Comparison of ENCODE assay signal across 14 cellular contexts in the genomic region with DNA sequence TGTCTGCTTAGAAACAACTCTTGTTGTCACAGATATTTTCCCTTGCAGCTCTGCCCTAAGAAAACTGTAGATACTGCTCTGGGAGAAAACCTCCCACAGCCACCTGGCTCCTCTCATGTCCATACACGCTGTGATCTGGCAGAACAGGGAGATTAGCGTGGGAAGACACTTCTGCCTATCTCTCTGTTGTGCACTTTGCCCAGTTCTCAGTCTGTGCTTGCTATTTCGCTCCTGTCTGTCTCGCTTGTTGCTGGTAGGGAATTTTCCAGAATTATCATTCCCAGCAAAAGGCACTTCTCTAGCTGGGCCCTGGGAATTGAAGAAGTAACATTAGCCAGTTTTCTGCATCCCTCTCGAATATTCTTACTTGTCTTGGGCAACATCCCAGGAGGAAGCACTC. TPM values are rescaled to one million over a fixed set of nuclear protein-coding genes. Genes with fewer than 3 reads are reported as not detected.
DNase-seq lines count a peak whose midpoint lies in the region; ATAC-seq and TF ChIP-seq lines count a peak whose summit lies in the region.
"Had no signal": no experiment of that assay in that cellular context is flagged by ENCODE, and none has a peak within 500 bp of the region (broad histone marks: within the 10 kb centered on the region; RNA-seq: fewer than 3 reads in every experiment).

No MANE protein-coding gene starts in this region.

- no TSS peak for BruUV-seq in Caco-2 (replicated peaks; lab: Mats Ljungman, UMichigan)

- DNase-seq in Caco-2 (peak in 1 of 2 experiments; percentile 46), hepatocyte (ENCODE audit: low spot score) (peak; percentile 33), prostate gland (ENCODE audit: low spot score) (peak; percentile 30), thyroid gland (no peak), HuH-7.5 (ENCODE audit: low spot score) (no peak)
- DNase-seq: activated CD4-positive, alpha-beta T cell treated with anti-CD3 and anti-CD28 coated beads, Interleukin-2, amount 50 U/mL, for 1 hour; foreskin keratinocyte; natural killer cell; SHP77; T-helper 9 cell; trophoblast cell had no signal

- H3K4me1 ChIP-seq in Caco-2 (peaks cover 54% of the 10 kb centered on the region), hepatocyte (ENCODE audit: insufficient read depth) (peaks cover 21% of the 10 kb centered on the region), prostate gland (replicated peaks) (no peaks in the 10 kb centered on the region), thyroid gland (peaks cover 10 to 24% of the 10 kb centered on the region in 2 donors), gastroesophageal sphincter (no peaks in the 10 kb centered on the region)

- CTCF ChIA-PET in Caco-2 (lab: Charles Lee), result interaction anchor here (0.6 kb wide), 1 partner anchor 41 kb away, joined by 8 read pairs; no protein-coding TSS in a partner anchor

- H3K4me2 ChIP-seq in hepatocyte, result peak overlapping the region; percentile 62

- no peaks in the 10 kb centered on the region for H3K79me2 ChIP-seq in hepatocyte

- H3K27ac Mint-ChIP-seq in Caco-2 (ENCODE audit: unreplicated experiment), result no peak overlapping the region
- H3K27ac Mint-ChIP-seq: natural killer cell had no signal

- H3K27me3 Mint-ChIP-seq in Caco-2 (ENCODE audit: insufficient read depth, unreplicated experiment), result no peaks in the 10 kb centered on the region

- no peaks in the 10 kb centered on the region for H4K20me1 ChIP-seq in hepatocyte (ENCODE audit: insufficient read depth, poor library complexity, severe bottlenecking)

- no peak overlapping the region for H3K4me3 ChIP-seq in Caco-2 (ENCODE audit: low read depth, low read length)
- H3K4me3 ChIP-seq in hepatocyte, result no peak overlapping the region
- H3K4me3 ChIP-seq in prostate gland, result no peak overlapping the region
- H3K4me3 ChIP-seq in thyroid gland (replicated peaks in 1 of 3), result no peak overlapping the region
- H3K4me3 ChIP-seq in gastroesophageal sphincter, result no peak overlapping the region

- TF ChIP-seq POLR2A in prostate gland (IDR thresholded peaks at IDR 0.05) (no peak), thyroid gland (IDR thresholded peaks at IDR 0.05) (no peak), gastroesophageal sphincter (IDR thresholded peaks at IDR 0.05) (no peak)

- no peak overlapping the region for H2AFZ ChIP-seq in hepatocyte

- H3K4me3 Mint-ChIP-seq in Caco-2 (ENCODE audit: unreplicated experiment), result peak overlapping the region; percentile 3
- H3K4me3 Mint-ChIP-seq: natural killer cell had no signal

- POLR2A ChIA-PET in Caco-2 (lab: Charles Lee), result no interaction called here

- H3K36me3 Mint-ChIP-seq in Caco-2 (ENCODE audit: insufficient read depth, unreplicated experiment), result no peaks in the 10 kb centered on the region
- H3K36me3 Mint-ChIP-seq: natural killer cell had no signal

- H3K27me3 ChIP-seq in Caco-2 (replicated peaks; ENCODE audit: control insufficient read depth, insufficient read depth, low read length) (no peaks in the 10 kb centered on the region), hepatocyte (peaks cover 4% of the 10 kb centered on the region), prostate gland (replicated peaks; ENCODE audit: insufficient read depth) (peaks cover 2% of the 10 kb centered on the region), thyroid gland (no peaks in the 10 kb centered on the region), gastroesophageal sphincter (peaks cover 30% of the 10 kb centered on the region)

- H3K9me2 ChIP-seq in hepatocyte (replicated peaks; ENCODE audit: insufficient read depth), result no peaks in the 10 kb centered on the region

- H3K27ac ChIP-seq in angular gyrus (ENCODE audit: low read depth, low read length) (peak overlapping the region; percentile 92), hepatocyte (peak overlapping the region; percentile 61), prostate gland (peak overlapping the region in 1 of 2 donors; percentile 19), thyroid gland (peak overlapping the region in 1 of 3 donors; percentile 41), gastroesophageal sphincter (no peak overlapping the region)
- H3K27ac ChIP-seq: foreskin keratinocyte had no signal

- TF ChIP-seq EP300 in gastroesophageal sphincter (IDR thresholded peaks at IDR 0.05), result no peak

- H3K9me3 Mint-ChIP-seq in Caco-2 (ENCODE audit: unreplicated experiment), result no peaks in the 10 kb centered on the region
- H3K9me3 Mint-ChIP-seq: natural killer cell had no signal

- 22% methylated on average over 5 of the region's 5 CpGs for WGBS in hepatocyte (ENCODE audit: low lambda C conversion rate, missing lambda C conversion rate)
- WGBS in prostate gland, result 12% methylated on average over 5 of the region's 5 CpGs
- WGBS in thyroid gland, 2 donors, result 46 to 47% methylated on average over 5 of the region's 5 CpGs
- 30 to 53% methylated on average over 2 to 3 of the region's 5 CpGs for WGBS in gastroesophageal sphincter (ENCODE audit: low coverage in 1 of 2), 2 donors

- H3K4me1 Mint-ChIP-seq in Caco-2 (ENCODE audit: low read depth, unreplicated experiment), result peaks cover 33% of the 10 kb centered on the region
- H3K4me1 Mint-ChIP-seq: natural killer cell had no signal

- H3K36me3 ChIP-seq in Caco-2 (ENCODE audit: control insufficient read depth, insufficient read depth, low read length) (no peaks in the 10 kb centered on the region; the same call in 1 of the 2 replicates), hepatocyte (replicated peaks; ENCODE audit: insufficient read depth, low read depth) (no peaks in the 10 kb centered on the region), prostate gland (no peaks in the 10 kb centered on the region), thyroid gland (no peaks in the 10 kb centered on the region), gastroesophageal sphincter (no peaks in the 10 kb centered on the region)

- TF ChIP-seq CTCF in Caco-2 (IDR thresholded peaks at IDR 0.05; ENCODE audit: insufficient read depth in 1 of 2, low read depth in 1 of 2, low read length in 1 of 2, severe bottlenecking in 1 of 2, unreplicated experiment in 1 of 2) (no peak), hepatocyte (IDR thresholded peaks at IDR 0.05; ENCODE audit: poor library complexity) (no peak), prostate gland (IDR thresholded peaks at IDR 0.05) (no peak), thyroid gland (IDR thresholded peaks at IDR 0.05) (no peak), gastroesophageal sphincter (IDR thresholded peaks at IDR 0.05) (no peak)

- intact Hi-C loops in Caco-2 (cut with micrococcal nuclease; ENCODE audit: unreplicated experiment), result loop anchor here (2.0 kb wide), 1 partner anchor 42 kb away; no protein-coding TSS in a partner anchor
- intact Hi-C loops in prostate gland (cut with DNase I), result no loop called here
- intact Hi-C loops in thyroid gland (cut with DNase I), result no loop called here

- no peak for ATAC-seq in gastroesophageal sphincter
- no peak for ATAC-seq in HG03108 (IDR thresholded peaks at IDR 0.05; ENCODE audit: unreplicated experiment)
- ATAC-seq: foreskin keratinocyte, natural killer cell had no signal

- no peaks in the 10 kb centered on the region for H3K9me3 ChIP-seq in Caco-2
- no peaks in the 10 kb centered on the region for H3K9me3 ChIP-seq in hepatocyte (ENCODE audit: low read depth)
- H3K9me3 ChIP-seq in prostate gland, result no peaks in the 10 kb centered on the region
- no peaks in the 10 kb centered on the region for H3K9me3 ChIP-seq in thyroid gland
- H3K9me3 ChIP-seq in gastroesophageal sphincter, result no peaks in the 10 kb centered on the region

RNA-seq across cellular contexts. Expression of gene GATM, which starts 8.1 kb away (rescaled TPM):
- 3.3 and 4.4 TPM in 2 replicates for total RNA-seq in Caco-2 (2022)
- total RNA-seq in hepatocyte, result 231 and 268 TPM in 2 replicates
- 64.3 and 87.6 TPM in 2 replicates for polyA plus RNA-seq in hepatocyte
- 100 to 1,000 TPM in 1 of 2 donors, 10 to 100 TPM in 1; 12.9 to 254 TPM for total RNA-seq in prostate gland
- 10 to 100 TPM; 20.6 to 62.3 (median 51.0) TPM for total RNA-seq in thyroid gland
- total RNA-seq in gastroesophageal sphincter, result 10 to 100 TPM; 15.4 to 38.3 (median 25.4) TPM

Comparison
In these comparisons a context has a peak if more than half of its experiments do, and no peak if none do; other contexts are left out.
1. DNase-seq: peak in hepatocyte (single experiment) and prostate gland (single experiment); none in thyroid gland (0 of 2) and HuH-7.5 (single experiment).
2. H3K27ac ChIP-seq: peak in angular gyrus (single experiment) and hepatocyte (single experiment); none in gastroesophageal sphincter (0 of 4).